1 cellular context compared by ENCODE assay signal in the genomic region with DNA sequence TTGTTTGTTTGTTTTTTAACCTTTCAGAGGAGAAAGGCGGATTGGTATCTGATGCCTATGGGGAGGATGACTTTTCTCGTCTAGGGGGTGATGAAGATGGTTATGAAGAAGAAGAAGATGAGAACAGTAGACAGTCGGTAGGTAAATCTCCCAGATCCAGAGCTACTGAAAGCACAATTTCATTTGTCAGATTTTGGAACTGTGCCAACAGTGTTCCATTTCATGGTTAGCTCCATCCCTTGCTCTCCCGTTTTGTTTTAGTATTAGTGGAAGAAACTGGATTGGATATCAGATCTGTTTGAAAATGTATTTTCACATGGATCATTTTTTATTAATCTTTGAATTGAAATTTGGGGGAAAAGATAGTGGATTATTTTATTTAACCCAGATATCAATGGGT.
TF ChIP-seq lines count a peak whose summit lies in the region.

No MANE protein-coding gene starts in this region.

TF ChIP-seq in neural cell, 6 proteins besides CTCF, POLR2A, EP300 and RAD21 (continued from another document):
- TF ChIP-seq EZH2 (IDR thresholded peaks at IDR 0.05; ENCODE audit: borderline replicate concordance, insufficient read depth, low read length, poor library complexity, severe bottlenecking) (no peak), SMC3 (conservative IDR thresholded peaks at IDR 0.05; ENCODE audit: poor library complexity) (no peak), POLR2AphosphoS5 (IDR thresholded peaks at IDR 0.05) (no peak)
